ENCODE assay signal across 1 cellular context in genomic region chr18:31977270-31977872, GRCh38.
TF ChIP-seq lines count a peak whose summit lies in the region.

No MANE protein-coding gene starts in this region.

TF ChIP-seq in liver, 16 proteins besides CTCF, POLR2A, EP300 and RAD21 (continued from another document):
- TF ChIP-seq REST (IDR thresholded peaks at IDR 0.05) (no peak), RXRA (IDR thresholded peaks at IDR 0.05) (no peak), FOXA2 (IDR thresholded peaks at IDR 0.05) (no peak), HNF4G (IDR thresholded peaks at IDR 0.05) (no peak), GABPA (IDR thresholded peaks at IDR 0.05 in 1 of 2, conservative IDR thresholded peaks at IDR 0.05 in 1 of 2) (no peak), FOXA1 (IDR thresholded peaks at IDR 0.05) (no peak), MAX (IDR thresholded peaks at IDR 0.05) (no peak), HNF4A (conservative IDR thresholded peaks at IDR 0.05) (no peak)
